1 cellular context compared by ENCODE assay signal in the genomic region with DNA sequence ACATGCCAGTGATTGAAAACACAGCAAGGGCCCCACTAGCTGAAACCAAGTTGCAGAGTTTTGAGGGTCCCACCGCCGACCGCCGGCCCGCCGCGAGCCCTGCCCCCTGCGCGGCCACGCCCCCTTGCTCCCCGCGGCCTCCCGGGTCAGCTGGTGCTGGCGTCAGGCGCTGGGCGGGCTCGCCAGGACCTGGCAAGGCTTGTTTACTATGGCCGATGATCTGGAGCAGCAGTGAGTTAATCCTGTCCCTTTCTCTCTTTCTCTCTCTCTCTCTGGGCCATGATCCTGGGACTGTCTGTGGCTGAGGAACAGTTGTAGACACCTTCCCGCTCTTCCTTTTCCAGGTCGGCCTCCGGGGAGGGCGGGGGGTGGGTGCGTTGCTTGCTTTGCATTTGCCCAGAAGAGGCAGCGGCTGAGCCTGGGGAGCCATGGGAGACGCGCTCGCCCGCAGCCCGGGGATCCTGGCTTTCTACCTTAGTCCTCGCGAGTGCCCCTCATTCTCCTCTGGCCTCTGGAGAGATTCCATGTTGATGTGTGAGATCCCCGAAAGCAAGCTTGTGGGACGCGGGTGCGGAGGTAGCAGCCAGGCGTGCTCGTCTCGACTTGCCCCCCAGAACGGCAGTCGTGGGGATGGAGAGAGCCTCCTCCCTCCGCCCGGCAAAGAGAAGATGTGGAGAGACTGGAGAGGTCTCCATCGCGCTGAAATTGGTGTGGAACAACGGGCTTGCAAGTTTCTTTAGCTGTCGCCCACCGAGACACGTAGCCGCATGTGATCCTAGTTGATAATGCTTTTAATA.
TF ChIP-seq lines count a peak whose summit lies in the region.

TSS of gene ABHD4 (plus strand) at position 202 of the 797 bp plus-strand sequence. CDS start at position 209, 7 bp downstream.

TF ChIP-seq in HepG2, 621 proteins besides CTCF, POLR2A, EP300 and RAD21 (continued from another document and continues in another):
- TF ChIP-seq, protein P1, sequence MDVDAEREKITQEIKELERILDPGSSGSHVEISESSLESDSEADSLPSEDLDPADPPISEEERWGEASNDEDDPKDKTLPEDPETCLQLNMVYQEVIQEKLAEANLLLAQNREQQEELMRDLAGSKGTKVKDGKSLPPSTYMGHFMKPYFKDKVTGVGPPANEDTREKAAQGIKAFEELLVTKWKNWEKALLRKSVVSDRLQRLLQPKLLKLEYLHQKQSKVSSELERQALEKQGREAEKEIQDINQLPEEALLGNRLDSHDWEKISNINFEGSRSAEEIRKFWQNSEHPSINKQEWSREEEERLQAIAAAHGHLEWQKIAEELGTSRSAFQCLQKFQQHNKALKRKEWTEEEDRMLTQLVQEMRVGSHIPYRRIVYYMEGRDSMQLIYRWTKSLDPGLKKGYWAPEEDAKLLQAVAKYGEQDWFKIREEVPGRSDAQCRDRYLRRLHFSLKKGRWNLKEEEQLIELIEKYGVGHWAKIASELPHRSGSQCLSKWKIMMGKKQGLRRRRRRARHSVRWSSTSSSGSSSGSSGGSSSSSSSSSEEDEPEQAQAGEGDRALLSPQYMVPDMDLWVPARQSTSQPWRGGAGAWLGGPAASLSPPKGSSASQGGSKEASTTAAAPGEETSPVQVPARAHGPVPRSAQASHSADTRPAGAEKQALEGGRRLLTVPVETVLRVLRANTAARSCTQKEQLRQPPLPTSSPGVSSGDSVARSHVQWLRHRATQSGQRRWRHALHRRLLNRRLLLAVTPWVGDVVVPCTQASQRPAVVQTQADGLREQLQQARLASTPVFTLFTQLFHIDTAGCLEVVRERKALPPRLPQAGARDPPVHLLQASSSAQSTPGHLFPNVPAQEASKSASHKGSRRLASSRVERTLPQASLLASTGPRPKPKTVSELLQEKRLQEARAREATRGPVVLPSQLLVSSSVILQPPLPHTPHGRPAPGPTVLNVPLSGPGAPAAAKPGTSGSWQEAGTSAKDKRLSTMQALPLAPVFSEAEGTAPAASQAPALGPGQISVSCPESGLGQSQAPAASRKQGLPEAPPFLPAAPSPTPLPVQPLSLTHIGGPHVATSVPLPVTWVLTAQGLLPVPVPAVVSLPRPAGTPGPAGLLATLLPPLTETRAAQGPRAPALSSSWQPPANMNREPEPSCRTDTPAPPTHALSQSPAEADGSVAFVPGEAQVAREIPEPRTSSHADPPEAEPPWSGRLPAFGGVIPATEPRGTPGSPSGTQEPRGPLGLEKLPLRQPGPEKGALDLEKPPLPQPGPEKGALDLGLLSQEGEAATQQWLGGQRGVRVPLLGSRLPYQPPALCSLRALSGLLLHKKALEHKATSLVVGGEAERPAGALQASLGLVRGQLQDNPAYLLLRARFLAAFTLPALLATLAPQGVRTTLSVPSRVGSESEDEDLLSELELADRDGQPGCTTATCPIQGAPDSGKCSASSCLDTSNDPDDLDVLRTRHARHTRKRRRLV (CRISPR knock-in tag; IDR thresholded peaks at IDR 0.05), result peak; percentile 69; the same call in 1 of the 2 replicates
- no peak for TF ChIP-seq ZNF30 (CRISPR knock-in tag; IDR thresholded peaks at IDR 0.05)
- TF ChIP-seq ZNF343 (CRISPR knock-in tag; IDR thresholded peaks at IDR 0.05), result peak; percentile 28; the same call in 1 of the 2 replicates
- TF ChIP-seq, protein P2, sequence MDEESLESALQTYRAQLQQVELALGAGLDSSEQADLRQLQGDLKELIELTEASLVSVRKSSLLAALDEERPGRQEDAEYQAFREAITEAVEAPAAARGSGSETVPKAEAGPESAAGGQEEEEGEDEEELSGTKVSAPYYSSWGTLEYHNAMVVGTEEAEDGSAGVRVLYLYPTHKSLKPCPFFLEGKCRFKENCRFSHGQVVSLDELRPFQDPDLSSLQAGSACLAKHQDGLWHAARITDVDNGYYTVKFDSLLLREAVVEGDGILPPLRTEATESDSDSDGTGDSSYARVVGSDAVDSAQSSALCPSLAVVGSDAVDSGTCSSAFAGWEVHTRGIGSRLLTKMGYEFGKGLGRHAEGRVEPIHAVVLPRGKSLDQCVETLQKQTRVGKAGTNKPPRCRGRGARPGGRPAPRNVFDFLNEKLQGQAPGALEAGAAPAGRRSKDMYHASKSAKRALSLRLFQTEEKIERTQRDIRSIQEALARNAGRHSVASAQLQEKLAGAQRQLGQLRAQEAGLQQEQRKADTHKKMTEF (CRISPR knock-in tag; IDR thresholded peaks at IDR 0.05), result peak; percentile 87
- TF ChIP-seq ZNF644 (CRISPR knock-in tag; IDR thresholded peaks at IDR 0.05; ENCODE audit: low read depth), result peak; percentile 11; the same call in 1 of the 2 replicates
- TF ChIP-seq MAFK (conservative IDR thresholded peaks at IDR 0.05 in 1 of 2, IDR thresholded peaks at IDR 0.05 in 1 of 2; ENCODE audit: low read length in 2 of 2), result no peak
- peak; percentile 64 for TF ChIP-seq ZSCAN21 (CRISPR knock-in tag; IDR thresholded peaks at IDR 0.05; ENCODE audit: borderline replicate concordance)
- TF ChIP-seq CSRNP1 (CRISPR knock-in tag; IDR thresholded peaks at IDR 0.05), result peak; percentile 90
- TF ChIP-seq ZNF746 (CRISPR knock-in tag; IDR thresholded peaks at IDR 0.05), result peak; percentile 46; the same call in 1 of the 2 replicates
- TF ChIP-seq DNMT1 (CRISPR knock-in tag; IDR thresholded peaks at IDR 0.05), result peak; percentile 93; the same call in 1 of the 2 replicates
- peak; percentile 81; the same call in 1 of the 2 replicates for TF ChIP-seq HINFP (CRISPR knock-in tag; IDR thresholded peaks at IDR 0.05; ENCODE audit: low read depth)
- peak; percentile 70; the same call in 1 of the 2 replicates for TF ChIP-seq TMF1 (CRISPR knock-in tag; IDR thresholded peaks at IDR 0.05; ENCODE audit: low read depth)
- no peak for TF ChIP-seq NFE2L2 (IDR thresholded peaks at IDR 0.05; ENCODE audit: low read length)
- TF ChIP-seq TEAD3 (CRISPR knock-in tag; optimal IDR thresholded peaks at IDR 0.05; ENCODE audit: borderline replicate concordance), result no peak
- TF ChIP-seq MED13 (CRISPR knock-in tag; IDR thresholded peaks at IDR 0.05), result 0 out of 2 replicates have a peak, but pooled peaks have one; percentile 31
- TF ChIP-seq MBD4 (IDR thresholded peaks at IDR 0.05; ENCODE audit: borderline replicate concordance, low read length), result no peak
- TF ChIP-seq, protein P3, sequence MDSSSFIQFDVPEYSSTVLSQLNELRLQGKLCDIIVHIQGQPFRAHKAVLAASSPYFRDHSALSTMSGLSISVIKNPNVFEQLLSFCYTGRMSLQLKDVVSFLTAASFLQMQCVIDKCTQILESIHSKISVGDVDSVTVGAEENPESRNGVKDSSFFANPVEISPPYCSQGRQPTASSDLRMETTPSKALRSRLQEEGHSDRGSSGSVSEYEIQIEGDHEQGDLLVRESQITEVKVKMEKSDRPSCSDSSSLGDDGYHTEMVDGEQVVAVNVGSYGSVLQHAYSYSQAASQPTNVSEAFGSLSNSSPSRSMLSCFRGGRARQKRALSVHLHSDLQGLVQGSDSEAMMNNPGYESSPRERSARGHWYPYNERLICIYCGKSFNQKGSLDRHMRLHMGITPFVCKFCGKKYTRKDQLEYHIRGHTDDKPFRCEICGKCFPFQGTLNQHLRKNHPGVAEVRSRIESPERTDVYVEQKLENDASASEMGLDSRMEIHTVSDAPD (CRISPR knock-in tag; IDR thresholded peaks at IDR 0.05), result peak; percentile 59; the same call in 1 of the 2 replicates
- TF ChIP-seq ZNF563 (CRISPR knock-in tag; IDR thresholded peaks at IDR 0.05), result peak; percentile 92
- TF ChIP-seq KAT2B (IDR thresholded peaks at IDR 0.05; ENCODE audit: borderline replicate concordance, low read depth, low read length), result no peak
- peak; percentile 97; the same call in 1 of the 2 replicates for TF ChIP-seq MTA1 (CRISPR knock-in tag; IDR thresholded peaks at IDR 0.05; ENCODE audit: borderline replicate concordance)
- TF ChIP-seq ADNP (CRISPR knock-in tag; IDR thresholded peaks at IDR 0.05), result no peak
- no peak for TF ChIP-seq ZNF275 (CRISPR knock-in tag; IDR thresholded peaks at IDR 0.05; ENCODE audit: borderline replicate concordance)
- TF ChIP-seq NR2F6 (IDR thresholded peaks at IDR 0.05), result no peak
- peak; percentile 61 for TF ChIP-seq NR2F6 (CRISPR knock-in tag; IDR thresholded peaks at IDR 0.05)
- TF ChIP-seq BCL3 (CRISPR knock-in tag; IDR thresholded peaks at IDR 0.05), result no peak; the same call in 1 of the 2 replicates
- TF ChIP-seq, protein P4, sequence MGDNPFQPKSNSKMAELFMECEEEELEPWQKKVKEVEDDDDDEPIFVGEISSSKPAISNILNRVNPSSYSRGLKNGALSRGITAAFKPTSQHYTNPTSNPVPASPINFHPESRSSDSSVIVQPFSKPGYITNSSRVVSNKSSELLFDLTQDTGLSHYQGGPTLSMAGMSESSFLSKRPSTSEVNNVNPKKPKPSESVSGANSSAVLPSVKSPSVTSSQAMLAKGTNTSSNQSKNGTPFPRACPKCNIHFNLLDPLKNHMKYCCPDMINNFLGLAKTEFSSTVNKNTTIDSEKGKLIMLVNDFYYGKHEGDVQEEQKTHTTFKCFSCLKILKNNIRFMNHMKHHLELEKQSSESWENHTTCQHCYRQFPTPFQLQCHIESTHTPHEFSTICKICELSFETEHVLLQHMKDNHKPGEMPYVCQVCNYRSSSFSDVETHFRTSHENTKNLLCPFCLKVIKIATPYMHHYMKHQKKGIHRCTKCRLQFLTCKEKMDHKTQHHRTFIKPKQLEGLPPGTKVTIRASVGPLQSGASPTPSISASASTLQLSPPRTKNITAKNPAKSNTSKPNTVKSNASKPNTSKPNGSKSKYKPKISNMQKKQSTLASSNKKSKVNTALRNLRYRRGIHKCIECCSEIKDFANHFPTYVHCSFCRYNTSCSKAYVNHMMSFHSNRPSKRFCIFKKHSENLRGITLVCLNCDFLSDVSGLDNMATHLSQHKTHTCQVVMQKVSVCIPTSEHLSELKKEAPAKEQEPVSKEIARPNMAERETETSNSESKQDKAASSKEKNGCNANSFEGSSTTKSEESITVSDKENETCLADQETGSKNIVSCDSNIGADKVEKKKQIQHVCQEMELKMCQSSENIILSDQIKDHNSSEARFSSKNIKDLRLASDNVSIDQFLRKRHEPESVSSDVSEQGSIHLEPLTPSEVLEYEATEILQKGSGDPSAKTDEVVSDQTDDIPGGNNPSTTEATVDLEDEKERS (CRISPR knock-in tag; IDR thresholded peaks at IDR 0.05), result no peak
- 0 out of 2 replicates have a peak, but pooled peaks have one; percentile 67 for TF ChIP-seq CREBL2 (CRISPR knock-in tag; IDR thresholded peaks at IDR 0.05; ENCODE audit: borderline replicate concordance)
- no peak for TF ChIP-seq ZSCAN30 (CRISPR knock-in tag; IDR thresholded peaks at IDR 0.05)
- TF ChIP-seq TFDP1 (CRISPR knock-in tag; IDR thresholded peaks at IDR 0.05; ENCODE audit: borderline replicate concordance), result peak; percentile 86
- no peak for TF ChIP-seq ZNF207 (IDR thresholded peaks at IDR 0.05; ENCODE audit: borderline replicate concordance)
- TF ChIP-seq MAFG (CRISPR knock-in tag; IDR thresholded peaks at IDR 0.05), result no peak; the same call in 1 of the 2 replicates
- TF ChIP-seq FOXA1 (IDR thresholded peaks at IDR 0.05), result no peak
- TF ChIP-seq FOXA1 (CRISPR knock-in tag; IDR thresholded peaks at IDR 0.05), result peak; percentile 98
- TF ChIP-seq SMARCC2 (IDR thresholded peaks at IDR 0.05), result no peak
- TF ChIP-seq ZKSCAN1 (IDR thresholded peaks at IDR 0.05; ENCODE audit: low read length), result no peak
- 0 out of 2 replicates have a peak, but pooled peaks have one; percentile 55 for TF ChIP-seq KDM3A (CRISPR knock-in tag; IDR thresholded peaks at IDR 0.05; ENCODE audit: low read depth)
- TF ChIP-seq SNAPC2 (CRISPR knock-in tag; IDR thresholded peaks at IDR 0.05), result no peak
- 0 out of 2 replicates have a peak, but pooled peaks have one; percentile 61 for TF ChIP-seq RNF2 (conservative IDR thresholded peaks at IDR 0.05; ENCODE audit: low read depth)
- 0 out of 2 replicates have a peak, but pooled peaks have one; percentile 6 for TF ChIP-seq ZNF12 (CRISPR knock-in tag; IDR thresholded peaks at IDR 0.05)
